ENCODE assay signal across 19 cellular contexts in the genomic region with DNA sequence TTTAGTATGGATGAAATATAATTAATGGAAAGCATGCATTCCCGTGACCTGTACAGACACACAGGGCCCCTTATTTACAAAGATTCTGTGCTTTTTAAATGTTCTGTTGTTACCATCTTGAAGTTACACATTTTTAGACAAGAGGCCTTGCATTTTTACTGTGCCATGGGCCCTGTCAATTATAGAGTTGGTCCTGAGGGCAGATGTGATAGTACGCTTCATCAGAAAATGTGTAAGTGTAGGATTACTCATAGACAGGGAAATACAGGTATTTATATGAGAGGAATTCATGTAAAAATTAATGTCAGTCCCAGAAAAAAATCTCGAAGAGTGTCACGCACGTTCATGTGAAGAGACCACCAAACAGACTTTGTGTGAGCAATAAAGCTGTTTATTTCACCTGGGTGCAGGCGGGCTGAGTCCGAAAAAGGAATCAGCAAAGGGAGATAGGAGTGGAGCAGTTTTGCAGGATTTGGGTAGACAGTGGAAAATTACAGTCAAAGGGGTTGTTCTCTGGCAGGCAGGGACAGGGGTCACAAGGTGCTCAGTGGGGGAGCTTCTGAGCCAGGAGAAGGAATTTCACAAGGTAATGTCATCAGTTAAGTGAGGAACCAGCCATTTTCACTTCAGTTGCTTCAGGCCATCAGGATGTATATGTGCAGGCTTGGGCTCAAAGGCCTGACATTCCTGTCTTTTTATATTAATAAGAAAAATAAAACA. TPM values are rescaled to one million over a fixed set of nuclear protein-coding genes. Genes with fewer than 3 reads are reported as not detected.
DNase-seq lines count a peak whose midpoint lies in the region; ATAC-seq and TF ChIP-seq lines count a peak whose summit lies in the region.
"Had no signal": no experiment of that assay in that cellular context is flagged by ENCODE, and none has a peak within 500 bp of the region (broad histone marks: within the 10 kb centered on the region; RNA-seq: fewer than 3 reads in every experiment).

No MANE protein-coding gene starts in this region.

- no peaks in the 10 kb centered on the region for H3F3A ChIP-seq in GM23338 (replicated peaks; ENCODE audit: low read depth)
- no peaks in the 10 kb centered on the region for H3F3A ChIP-seq in MM.1S (ENCODE audit: insufficient read depth, low read length)

- H3K27ac Mint-ChIP-seq in GM23338, result no peak overlapping the region
- H3K27ac Mint-ChIP-seq: CD14-positive monocyte had no signal

- no peaks in the 10 kb centered on the region for H3K27me3 ChIP-seq in GM23338 (ENCODE audit: insufficient read depth)
- H3K27me3 ChIP-seq in MM.1S (replicated peaks; ENCODE audit: insufficient read depth, low read length), result no peaks in the 10 kb centered on the region
- H3K27me3 ChIP-seq in trophoblast cell (ENCODE audit: insufficient read depth, low read length), result no peaks in the 10 kb centered on the region

- H3K9me3 Mint-ChIP-seq in GM23338, result no peaks in the 10 kb centered on the region; the same call in 1 of the 3 replicates

- peaks cover 2% of the 10 kb centered on the region for H3K27me3 Mint-ChIP-seq in GM23338 (ENCODE audit: insufficient read depth, low read depth, poor library complexity)

- TF ChIP-seq CTCF in GM23338 (conservative IDR thresholded peaks at IDR 0.05; ENCODE audit: low read depth in 2 of 2), result no peak
- TF ChIP-seq CTCF in MM.1S (IDR thresholded peaks at IDR 0.05; ENCODE audit: low read length), result no peak
- TF ChIP-seq CTCF in epithelial cell of esophagus (IDR thresholded peaks at IDR 0.05; ENCODE audit: insufficient read depth, low read depth, low read length, missing control alignments), result no peak

- peak overlapping the region; percentile 83 for H2BK5ac ChIP-seq in trophoblast cell (ENCODE audit: low read depth, low read length, poor library complexity)

- intact Hi-C loops in sciatic nerve (cut with DNase I), result no loop called here

- H2BK120ac ChIP-seq in trophoblast cell (ENCODE audit: insufficient read depth, low read length, poor library complexity), result peak overlapping the region; percentile 90

- H3K4me1 Mint-ChIP-seq in GM23338, result peaks cover 12% of the 10 kb centered on the region

- no peaks in the 10 kb centered on the region for H4K20me1 ChIP-seq in GM23338 (replicated peaks; ENCODE audit: insufficient read depth)
- H4K20me1 ChIP-seq in MM.1S (ENCODE audit: insufficient read depth, low read length), result no peaks in the 10 kb centered on the region

- H4K12ac ChIP-seq in trophoblast cell (ENCODE audit: low read depth, low read length), result no peak overlapping the region

- H3K4me1 ChIP-seq in GM23338 (ENCODE audit: insufficient read depth) (peaks cover 30% of the 10 kb centered on the region), MM.1S (ENCODE audit: low read length) (peaks cover 37% of the 10 kb centered on the region), trophoblast cell (ENCODE audit: control insufficient read depth in 1 of 2, insufficient read depth in 2 of 2, low read length in 2 of 2) (peaks cover 9 to 15% of the 10 kb centered on the region in 2 experiments)

- no peak overlapping the region for H2BK12ac ChIP-seq in trophoblast cell (ENCODE audit: low read length)

- DNase-seq in GM23338 (ENCODE audit: low spot score), result peak; percentile 17
- no peak for DNase-seq in MM.1S
- peak; percentile 29 for DNase-seq in epithelial cell of esophagus (ENCODE audit: low read depth)
- peak; percentile 32 to 59 for DNase-seq in trophoblast cell
- DNase-seq in sciatic nerve (ENCODE audit: low spot score), result no peak
- no peak for DNase-seq in amniotic stem cell (lab: John Stamatoyannopoulos, UW)
- DNase-seq: ACHN, AML-193, NCI-H1436 treated with DMSO at 0.1 percent for 48 hours, NCI-H2029 treated with DMSO at 0.1 percent for 48 hours, NCI-H2171 treated with DMSO at 0.1 percent for 48 hours, NCI-H774, SHP77, SK-N-SH had no signal

- H4K91ac ChIP-seq in trophoblast cell (ENCODE audit: low read depth, low read length), result peak overlapping the region; percentile 92

- H3K4me2 ChIP-seq in GM23338 (peak overlapping the region; percentile 40), MM.1S (ENCODE audit: low read depth, low read length) (0 out of 2 replicates have a peak overlapping the region, but pooled peaks have one; percentile 21), trophoblast cell (ENCODE audit: low read length) (no peak overlapping the region)
- H3K4me2 ChIP-seq: SK-N-SH had no signal

- no peaks in the 10 kb centered on the region for H3K36me3 Mint-ChIP-seq in GM23338 (ENCODE audit: low read depth)

- no peak overlapping the region for H2AK5ac ChIP-seq in trophoblast cell (ENCODE audit: low read length)

- H2AFZ ChIP-seq in GM23338 (no peak overlapping the region), MM.1S (ENCODE audit: low read length) (no peak overlapping the region), trophoblast cell (ENCODE audit: insufficient read depth, low read length, poor library complexity) (no peak overlapping the region)

- H3K4me3 Mint-ChIP-seq in GM23338, result no peak overlapping the region
- H3K4me3 Mint-ChIP-seq: CD14-positive monocyte had no signal

- H3K79me2 ChIP-seq in GM23338 (replicated peaks; ENCODE audit: insufficient read depth) (no peaks in the 10 kb centered on the region), MM.1S (ENCODE audit: low read length) (no peaks in the 10 kb centered on the region), trophoblast cell (ENCODE audit: control insufficient read depth, insufficient read depth, low read length, poor library complexity) (no peaks in the 10 kb centered on the region)

- H3K23ac ChIP-seq in trophoblast cell (ENCODE audit: low read length), result no peak overlapping the region

- H3K36me3 ChIP-seq in GM23338 (ENCODE audit: insufficient read depth), result no peaks in the 10 kb centered on the region
- no peaks in the 10 kb centered on the region for H3K36me3 ChIP-seq in MM.1S (replicated peaks; ENCODE audit: insufficient read depth, low read length)
- no peaks in the 10 kb centered on the region for H3K36me3 ChIP-seq in trophoblast cell (ENCODE audit: control insufficient read depth in 1 of 2, insufficient read depth in 2 of 2, low read length in 2 of 2)

- H3K14ac ChIP-seq in trophoblast cell (ENCODE audit: low read length), result no peak overlapping the region

- no peak overlapping the region for H3K4ac ChIP-seq in trophoblast cell (ENCODE audit: low read depth, low read length)

- ATAC-seq in GM23338 (peak; percentile 32; the same call in 2 of the 3 replicates), sciatic nerve (no peak), HG03039 (IDR thresholded peaks at IDR 0.05; ENCODE audit: unreplicated experiment) (no peak)
- ATAC-seq: K562, Panc1 had no signal

- no peaks in the 10 kb centered on the region for H3K9me2 ChIP-seq in GM23338 (ENCODE audit: insufficient read depth)
- no peaks in the 10 kb centered on the region for H3K9me2 ChIP-seq in MM.1S (replicated peaks; ENCODE audit: insufficient read depth, low read length)
- H3K9me2 ChIP-seq: SK-N-SH had no signal

- no peak overlapping the region for H4K8ac ChIP-seq in trophoblast cell (ENCODE audit: low read depth, low read length)

- H3K79me1 ChIP-seq in trophoblast cell (ENCODE audit: low read length), result peaks cover 14% of the 10 kb centered on the region

- no peak overlapping the region for H3K18ac ChIP-seq in trophoblast cell (ENCODE audit: low read length)

- WGBS in trophoblast cell (ENCODE audit: extremely low coverage, insufficient coverage, insufficient read length), result no CpG with 5 or more reads among the region's 7 CpGs

- H3K27ac ChIP-seq in GM23338 (ENCODE audit: low read depth) (no peak overlapping the region), MM.1S (ENCODE audit: low read length) (no peak overlapping the region; the same call in 1 of the 2 replicates), trophoblast cell (ENCODE audit: low read depth, low read length) (peak overlapping the region; percentile 87)

- H3K9me3 ChIP-seq in MM.1S (replicated peaks; ENCODE audit: insufficient read depth, low read length) (no peaks in the 10 kb centered on the region), trophoblast cell (ENCODE audit: insufficient read depth, low read depth, low read length) (peaks cover 3% of the 10 kb centered on the region)
- H3K9me3 ChIP-seq: SK-N-SH had no signal

- H3K4me3 ChIP-seq in GM23338, result no peak overlapping the region
- no peak overlapping the region for H3K4me3 ChIP-seq in MM.1S (ENCODE audit: low read length)
- no peak overlapping the region for H3K4me3 ChIP-seq in epithelial cell of esophagus (ENCODE audit: low read length)
- H3K4me3 ChIP-seq in trophoblast cell (ENCODE audit: low read depth, low read length), result no peak overlapping the region
- H3K4me3 ChIP-seq: K562 had no signal

- H3K9ac ChIP-seq in MM.1S (ENCODE audit: low read length), result no peak overlapping the region
- no peak overlapping the region for H3K9ac ChIP-seq in trophoblast cell (ENCODE audit: low read length)
- H3K9ac ChIP-seq: SK-N-SH had no signal

TF ChIP-seq in GM23338, 12 proteins besides CTCF, POLR2A, EP300 and RAD21 (continues in another document):
- TF ChIP-seq ZNF114 (CRISPR knock-in tag; IDR thresholded peaks at IDR 0.05), result no peak
- TF ChIP-seq ZNF331 (CRISPR knock-in tag; IDR thresholded peaks at IDR 0.05; ENCODE audit: low read depth), result no peak
- no peak for TF ChIP-seq CREB1 (CRISPR knock-in tag; IDR thresholded peaks at IDR 0.05; ENCODE audit: low read depth)

RNA-seq across cellular contexts. Expression of gene ALPK2, which starts 12.2 kb away (rescaled TPM):
- total RNA-seq in GM23338 (2014; rRNA removed; shearing (Covaris generic)), result 0.03 and 1.4 TPM in 2 replicates
- 0.14 and 0.23 TPM in 2 replicates for polyA plus RNA-seq in GM23338 (2016; fragmentation: Nextera tagmentation; extraction: Ambion mirVana)
- polyA plus RNA-seq in trophoblast cell (2013), result 8.5 and 8.7 TPM in 2 replicates
- 0.09 TPM for total RNA-seq in sciatic nerve
- total RNA-seq: HT-29, K562 had no signal
- polyA plus RNA-seq: K562 had no signal

RNA-seq across cellular contexts. Expression of gene MALT1, which starts 30.2 kb away (rescaled TPM):
- total RNA-seq in GM23338 (2014; rRNA removed; shearing (Covaris generic)), result 16.3 and 18.8 TPM in 2 replicates
- polyA plus RNA-seq in GM23338 (2016; fragmentation: Nextera tagmentation; extraction: Ambion mirVana), result 5.2 and 5.4 TPM in 2 replicates
- polyA plus RNA-seq in trophoblast cell (2013), result 29.5 and 29.7 TPM in 2 replicates
- total RNA-seq in sciatic nerve, result 25.5 TPM

Comparison
In these comparisons a context has a peak if more than half of its experiments do, and no peak if none do; other contexts are left out.
1. DNase-seq: peak in GM23338 (single experiment), epithelial cell of esophagus (single experiment) and trophoblast cell (2 of 2); none in MM.1S (single experiment), sciatic nerve (single experiment) and amniotic stem cell (single experiment).